Comparison of ENCODE assay signal across 1 cellular context in the genomic region with DNA sequence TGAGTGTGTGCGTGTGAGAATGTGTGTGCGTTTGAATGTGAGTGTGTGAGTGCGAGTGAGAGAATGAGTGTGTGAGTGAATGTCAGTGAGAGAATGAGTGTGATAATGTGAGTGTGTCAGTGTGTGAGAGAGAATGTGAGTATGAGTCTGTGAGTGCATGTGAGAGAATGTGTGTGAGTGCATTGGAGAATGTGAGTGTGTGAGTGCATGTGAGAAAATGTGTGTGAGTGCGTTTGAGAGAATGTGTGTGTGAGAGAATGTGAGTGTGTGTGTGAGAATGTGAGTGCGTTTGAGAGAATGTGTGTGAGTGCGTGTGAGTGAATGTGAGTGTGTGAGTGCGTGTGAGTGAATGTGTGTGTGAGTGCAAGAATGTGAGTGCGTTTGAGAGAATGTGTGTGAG.
TF ChIP-seq lines count a peak whose summit lies in the region.

No MANE protein-coding gene starts in this region.

TF ChIP-seq in HEK293, 187 proteins besides CTCF, POLR2A, EP300 and RAD21 (continued from another document):
- no peak for TF ChIP-seq ZNF18 (tag by site-specific recombination; IDR thresholded peaks at IDR 0.05)
- TF ChIP-seq ZNF280C (tag by site-specific recombination; IDR thresholded peaks at IDR 0.05) = no peak
- 0 out of 2 replicates have a peak, but pooled peaks have one; percentile 2 for TF ChIP-seq ZNF140 (tag by site-specific recombination; IDR thresholded peaks at IDR 0.05)
- TF ChIP-seq ZNF114 (tag by site-specific recombination; IDR thresholded peaks at IDR 0.05) = no peak
- TF ChIP-seq, protein P1, sequence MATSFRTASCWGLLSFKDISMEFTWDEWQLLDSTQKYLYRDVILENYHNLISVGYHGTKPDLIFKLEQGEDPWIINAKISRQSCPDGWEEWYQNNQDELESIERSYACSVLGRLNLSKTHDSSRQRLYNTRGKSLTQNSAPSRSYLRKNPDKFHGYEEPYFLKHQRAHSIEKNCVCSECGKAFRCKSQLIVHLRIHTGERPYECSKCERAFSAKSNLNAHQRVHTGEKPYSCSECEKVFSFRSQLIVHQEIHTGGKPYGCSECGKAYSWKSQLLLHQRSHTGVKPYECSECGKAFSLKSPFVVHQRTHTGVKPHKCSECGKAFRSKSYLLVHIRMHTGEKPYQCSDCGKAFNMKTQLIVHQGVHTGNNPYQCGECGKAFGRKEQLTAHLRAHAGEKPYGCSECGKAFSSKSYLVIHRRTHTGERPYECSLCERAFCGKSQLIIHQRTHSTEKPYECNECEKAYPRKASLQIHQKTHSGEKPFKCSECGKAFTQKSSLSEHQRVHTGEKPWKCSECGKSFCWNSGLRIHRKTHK (tag by site-specific recombination; IDR thresholded peaks at IDR 0.05) = no peak
- no peak for TF ChIP-seq OVOL3 (tag by site-specific recombination; IDR thresholded peaks at IDR 0.05)
- no peak for TF ChIP-seq ZNF423 (tag by site-specific recombination; IDR thresholded peaks at IDR 0.05)
- no peak for TF ChIP-seq KLF8 (tag by site-specific recombination; IDR thresholded peaks at IDR 0.05)
- no peak for TF ChIP-seq WT1 (tag by site-specific recombination; IDR thresholded peaks at IDR 0.05)
- TF ChIP-seq KLF7 (tag by site-specific recombination; IDR thresholded peaks at IDR 0.05; ENCODE audit: borderline replicate concordance) = no peak
- no peak for TF ChIP-seq ZNF10 (tag by site-specific recombination; IDR thresholded peaks at IDR 0.05)
- no peak for TF ChIP-seq ZNF324 (tag by site-specific recombination; IDR thresholded peaks at IDR 0.05)
- no peak for TF ChIP-seq ZNF707 (tag by site-specific recombination; IDR thresholded peaks at IDR 0.05)
